19 cellular contexts compared by ENCODE assay signal in the genomic region with DNA sequence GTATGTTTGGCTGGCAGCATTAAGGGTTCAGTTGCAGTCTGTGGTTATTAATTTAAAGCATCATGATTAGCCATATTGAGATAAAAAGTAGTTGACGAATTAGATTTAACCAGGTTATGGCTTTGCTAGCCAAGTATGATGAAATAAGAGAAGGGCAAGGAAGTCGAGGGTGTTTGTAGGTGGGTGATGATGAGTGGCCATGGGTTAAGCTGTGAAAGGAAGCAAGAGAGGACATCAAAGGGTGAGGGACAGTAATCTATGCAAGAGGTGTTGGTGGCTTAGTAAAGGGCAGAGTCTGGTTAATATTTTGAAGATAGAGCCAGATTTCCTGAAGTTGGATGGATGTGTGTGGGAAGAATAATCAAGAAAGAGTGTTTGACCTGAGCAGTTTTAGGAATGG. TPM values are rescaled to one million over a fixed set of nuclear protein-coding genes. Genes with fewer than 3 reads are reported as not detected.
DNase-seq lines count a peak whose midpoint lies in the region; ATAC-seq and TF ChIP-seq lines count a peak whose summit lies in the region.
"Had no signal": no experiment of that assay in that cellular context is flagged by ENCODE, and none has a peak within 500 bp of the region (broad histone marks: within the 10 kb centered on the region; RNA-seq: fewer than 3 reads in every experiment).

No MANE protein-coding gene starts in this region.

- no peak overlapping the region for H3K4me3 ChIP-seq in CD8-positive, alpha-beta T cell (ENCODE audit: low read depth, low read length)
- H3K4me3 ChIP-seq: colonic mucosa, HAP-1, thyroid gland had no signal

- CTCF ChIA-PET in CD8-positive, alpha-beta T cell (lab: Charles Lee) = no interaction called here

- no peak for TF ChIP-seq CTCF in CD8-positive, alpha-beta T cell (IDR thresholded peaks at IDR 0.05)

- intact Hi-C loops in CD8-positive, alpha-beta T cell (cut with DNase I, micrococcal nuclease) = no loop called here

- H3K27ac ChIP-seq in CD8-positive, alpha-beta T cell (ENCODE audit: low read depth, low read length) = no peak overlapping the region
- H3K27ac ChIP-seq: brain microvascular endothelial cell, colonic mucosa, thyroid gland had no signal

- no peaks in the 10 kb centered on the region for H3K9me3 ChIP-seq in CD8-positive, alpha-beta T cell (ENCODE audit: low read length)
- H3K9me3 ChIP-seq: colonic mucosa, HAP-1, thyroid gland had no signal

- peaks cover 13% of the 10 kb centered on the region for H3K36me3 Mint-ChIP-seq in CD8-positive, alpha-beta T cell
- no peaks in the 10 kb centered on the region for H3K36me3 Mint-ChIP-seq in activated T-helper 17 cell treated with anti-CD3 and anti-CD28 coated beads, Interleukin-2, amount 50 U/mL, for 72 hours (ENCODE audit: low read depth)
- peaks cover 3% of the 10 kb centered on the region for H3K36me3 Mint-ChIP-seq in memory B cell

- H3K36me3 ChIP-seq in CD8-positive, alpha-beta T cell (ENCODE audit: insufficient read depth, low read length) = no peaks in the 10 kb centered on the region
- H3K36me3 ChIP-seq: brain microvascular endothelial cell, colonic mucosa, HAP-1, thyroid gland had no signal

- no peaks in the 10 kb centered on the region for H3K27me3 Mint-ChIP-seq in CD8-positive, alpha-beta T cell (ENCODE audit: low read depth)
- no peaks in the 10 kb centered on the region for H3K27me3 Mint-ChIP-seq in activated T-helper 17 cell treated with anti-CD3 and anti-CD28 coated beads, Interleukin-2, amount 50 U/mL, for 72 hours
- no peaks in the 10 kb centered on the region for H3K27me3 Mint-ChIP-seq in memory B cell

- peaks cover 38% of the 10 kb centered on the region for H3K4me1 ChIP-seq in CD8-positive, alpha-beta T cell (ENCODE audit: insufficient read depth, low read length)
- H3K4me1 ChIP-seq: colonic mucosa had no signal

- H3K27me3 ChIP-seq in CD8-positive, alpha-beta T cell (ENCODE audit: insufficient read depth, low read length) = no peaks in the 10 kb centered on the region
- H3K27me3 ChIP-seq: brain microvascular endothelial cell, colonic mucosa, thyroid gland had no signal

- no peaks in the 10 kb centered on the region for H3K9me3 Mint-ChIP-seq in CD8-positive, alpha-beta T cell
- H3K9me3 Mint-ChIP-seq in activated T-helper 17 cell treated with anti-CD3 and anti-CD28 coated beads, Interleukin-2, amount 50 U/mL, for 72 hours = no peaks in the 10 kb centered on the region
- H3K9me3 Mint-ChIP-seq in memory B cell = no peaks in the 10 kb centered on the region

- POLR2A ChIA-PET in CD8-positive, alpha-beta T cell (lab: Charles Lee) = no interaction called here

- peak overlapping the region; percentile 5 for H3K4me3 Mint-ChIP-seq in CD8-positive, alpha-beta T cell
- peak overlapping the region; percentile 4 for H3K4me3 Mint-ChIP-seq in activated T-helper 17 cell treated with anti-CD3 and anti-CD28 coated beads, Interleukin-2, amount 50 U/mL, for 72 hours
- H3K4me3 Mint-ChIP-seq in memory B cell = no peak overlapping the region

- H3K27ac Mint-ChIP-seq in CD8-positive, alpha-beta T cell = peak overlapping the region; percentile 6
- H3K27ac Mint-ChIP-seq in activated T-helper 17 cell treated with anti-CD3 and anti-CD28 coated beads, Interleukin-2, amount 50 U/mL, for 72 hours = peak overlapping the region; percentile 15
- peak overlapping the region; percentile 12 for H3K27ac Mint-ChIP-seq in memory B cell

- DNase-seq in CD1c-positive myeloid dendritic cell (ENCODE audit: extremely low spot score) = peak; percentile 26
- DNase-seq in CD8-positive, alpha-beta T cell = no peak
- DNase-seq in memory B cell (ENCODE audit: low spot score in 2 of 2) = no peak
- DNase-seq in NCI-H748 (lab: John Stamatoyannopoulos, UW; ENCODE audit: unreplicated experiment) = no peak
- DNase-seq: activated naive CD4-positive, alpha-beta T cell; brain microvascular endothelial cell; colonic mucosa; GDM1; NCI-H1417 treated with DMSO at 0.1 percent for 48 hours; NCI-H2171; NCI-H526; retina; SW 1271; thyroid gland had no signal

- no peak for ATAC-seq in CD8-positive, alpha-beta T cell
- peak; percentile 73 for ATAC-seq in activated T-helper 17 cell treated with anti-CD3 and anti-CD28 coated beads, Interleukin-2, amount 50 U/mL, for 72 hours (replicated peaks)
- ATAC-seq in memory B cell (ENCODE audit: low read depth) (no peak), GM21423 (IDR thresholded peaks at IDR 0.05; ENCODE audit: unreplicated experiment) (no peak), HG03565 (IDR thresholded peaks at IDR 0.05; ENCODE audit: unreplicated experiment) (no peak)
- ATAC-seq: Right ventricle myocardium inferior had no signal

- peaks cover 79% of the 10 kb centered on the region for H3K4me1 Mint-ChIP-seq in CD8-positive, alpha-beta T cell (ENCODE audit: low read depth)
- H3K4me1 Mint-ChIP-seq in activated T-helper 17 cell treated with anti-CD3 and anti-CD28 coated beads, Interleukin-2, amount 50 U/mL, for 72 hours = peaks cover 35% of the 10 kb centered on the region
- peaks cover 36% of the 10 kb centered on the region for H3K4me1 Mint-ChIP-seq in memory B cell

RNA-seq across cellular contexts. Expression of gene STIM2, which starts 44.5 kb away (rescaled TPM):
- 10 to 100 TPM; 61.1 to 67.0 TPM for total RNA-seq in CD8-positive, alpha-beta T cell
- 10 to 100 TPM; 38.4 to 39.6 TPM for total RNA-seq in activated T-helper 17 cell treated with anti-CD3 and anti-CD28 coated beads, Interleukin-2, amount 50 U/mL, for 72 hours
